Comparison of ENCODE assay signal across 23 cellular contexts in the genomic region with DNA sequence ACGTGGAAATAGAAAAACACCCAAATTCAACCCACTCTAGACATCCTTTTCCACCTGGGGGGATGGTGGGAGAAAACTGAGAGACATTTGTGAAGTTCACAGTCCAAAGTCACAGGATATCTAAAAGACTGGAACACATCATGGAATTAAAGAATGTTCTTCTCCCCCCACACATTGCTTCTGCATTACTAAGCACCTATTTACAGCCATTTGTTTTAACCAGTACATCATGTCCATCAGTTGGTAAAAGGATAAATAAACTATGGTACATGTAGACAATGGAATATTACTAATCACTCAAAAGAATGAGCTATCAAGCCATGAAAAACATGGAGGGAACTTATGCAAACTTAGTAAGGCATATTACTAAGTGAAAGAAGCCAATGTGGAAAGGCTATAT.
"Had no signal": no experiment of that assay in that cellular context is flagged by ENCODE, and none has a peak within 500 bp of the region (broad histone marks: within the 10 kb centered on the region; RNA-seq: fewer than 3 reads in every experiment).

No MANE protein-coding gene starts in this region.

- H3K4me3 ChIP-seq: heart right ventricle, lung, neural progenitor cell, spleen, thoracic aorta had no signal

- H3K4me2 ChIP-seq: neural progenitor cell had no signal

- H3K4me3 Mint-ChIP-seq: activated B cell treated with CpG ODN at 0.5 μM for 24 hours; activated CD4-positive, alpha-beta T cell treated with anti-CD3 and anti-CD28 coated beads for 36 hours; activated naive CD8-positive, alpha-beta T cell treated with anti-CD3 and anti-CD28 coated beads for 36 hours; activated T-cell treated with anti-CD3 and anti-CD28 coated beads, Interleukin-2, amount 50 U/mL, for 4 hours; mesothelial cell of epicardium; naive thymus-derived CD8-positive, alpha-beta T cell; neural progenitor cell; type B pancreatic cell had no signal

- H3K27ac Mint-ChIP-seq: activated B cell treated with CpG ODN at 0.5 μM for 24 hours; activated CD4-positive, alpha-beta T cell treated with anti-CD3 and anti-CD28 coated beads for 36 hours; activated naive CD8-positive, alpha-beta T cell treated with anti-CD3 and anti-CD28 coated beads for 36 hours; mesothelial cell of epicardium; naive thymus-derived CD8-positive, alpha-beta T cell; neural progenitor cell; progenitor cell of endocrine pancreas; type B pancreatic cell had no signal

- H2AFZ ChIP-seq: neural progenitor cell had no signal

- H3K9me3 ChIP-seq: spleen, thoracic aorta had no signal

- H3K36me3 ChIP-seq: heart right ventricle, neural progenitor cell, spleen, thoracic aorta had no signal

- H3K9me3 Mint-ChIP-seq: activated B cell treated with CpG ODN at 0.5 μM for 24 hours; activated T-cell treated with anti-CD3 and anti-CD28 coated beads, Interleukin-2, amount 50 U/mL, for 4 hours; neural progenitor cell; type B pancreatic cell had no signal

- DNase-seq: activated B cell treated with CpG ODN at 0.5 μM for 24 hours; activated CD4-positive, alpha-beta T cell treated with anti-CD3 and anti-CD28 coated beads for 36 hours; activated CD4-positive, alpha-beta T cell treated with anti-CD3 and anti-CD28 coated beads, Interleukin-2, amount 50 U/mL, for 48 hours; activated CD8-positive, alpha-beta memory T cell treated with anti-CD3 and anti-CD28 coated beads, Interleukin-2, amount 50 U/mL, for 48 hours; activated naive CD4-positive, alpha-beta T cell treated with Interleukin-2 at 50 U/mL for 16 hours; activated naive CD8-positive, alpha-beta T cell treated with anti-CD3 and anti-CD28 coated beads for 36 hours; activated T-cell treated with anti-CD3 and anti-CD28 coated beads, Interleukin-2, amount 50 U/mL, for 4 hours; amniotic stem cell; caudate nucleus; effector memory CD4-positive, alpha-beta T cell; heart right ventricle; naive thymus-derived CD8-positive, alpha-beta T cell; spleen; stimulated activated CD4-positive, alpha-beta T cell treated with anti-CD3 and anti-CD28 coated beads, Interleukin-4, amount 100 ng/mL, for 24 hours; stimulated activated naive CD4-positive, alpha-beta T cell treated with Interleukin-2 at 50 U/mL for 16 hours; T-helper 1 cell had no signal

- H3K4me1 Mint-ChIP-seq: activated B cell treated with CpG ODN at 0.5 μM for 24 hours; activated CD4-positive, alpha-beta T cell treated with anti-CD3 and anti-CD28 coated beads for 36 hours; activated naive CD8-positive, alpha-beta T cell treated with anti-CD3 and anti-CD28 coated beads for 36 hours; naive thymus-derived CD8-positive, alpha-beta T cell had no signal

- H3K27me3 ChIP-seq: heart right ventricle, neural progenitor cell, spleen had no signal

- H3K27me3 Mint-ChIP-seq: activated B cell treated with CpG ODN at 0.5 μM for 24 hours; activated CD4-positive, alpha-beta T cell treated with anti-CD3 and anti-CD28 coated beads for 36 hours; activated naive CD8-positive, alpha-beta T cell treated with anti-CD3 and anti-CD28 coated beads for 36 hours; naive thymus-derived CD8-positive, alpha-beta T cell; progenitor cell of endocrine pancreas; type B pancreatic cell had no signal

- H3K36me3 Mint-ChIP-seq: activated naive CD8-positive, alpha-beta T cell treated with anti-CD3 and anti-CD28 coated beads for 36 hours; mesothelial cell of epicardium; naive thymus-derived CD8-positive, alpha-beta T cell; neural progenitor cell; type B pancreatic cell had no signal

- H3K4me1 ChIP-seq: heart right ventricle, neural progenitor cell, spleen had no signal

- H3K9ac ChIP-seq: neural progenitor cell had no signal

- ATAC-seq: activated CD4-positive, alpha-beta T cell treated with anti-CD3 and anti-CD28 coated beads for 36 hours; activated T-cell treated with anti-CD3 and anti-CD28 coated beads, Interleukin-2, amount 50 U/mL, for 4 hours; heart right ventricle; left lobe of liver; naive thymus-derived CD8-positive, alpha-beta T cell had no signal

- H3K27ac ChIP-seq: heart right ventricle, neural progenitor cell, spleen, thoracic aorta had no signal
